27 cellular contexts compared by ENCODE assay signal in genomic region chr10:109328001-109328400, GRCh38.
"Had no signal": no experiment of that assay in that cellular context is flagged by ENCODE, and none has a peak within 500 bp of the region (broad histone marks: within the 10 kb centered on the region; RNA-seq: fewer than 3 reads in every experiment).

No MANE protein-coding gene starts in this region.

- H3K27me3 Mint-ChIP-seq: activated B cell treated with CpG ODN at 0.5 μM for 24 hours; activated CD8-positive, alpha-beta T cell treated with anti-CD3 and anti-CD28 coated beads for 36 hours; activated T-helper 17 cell treated with anti-CD3 and anti-CD28 coated beads, Interleukin-2, amount 50 U/mL, for 72 hours; naive thymus-derived CD4-positive, alpha-beta T cell; stimulated activated memory B cell treated with anti-CD40 and anti-IgM and Interleukin-4, amounts not matched to agents 10 μg/mL and 1 μg/mL and 100 μg/mL, for 72 hours; stimulated activated naive CD8-positive, alpha-beta T cell treated with anti-CD3 and anti-CD28 coated beads, Interleukin-15, amount 100 ng/mL, for 72 hours; T-helper 17 cell had no signal

- H3K36me3 Mint-ChIP-seq: immature natural killer cell; naive thymus-derived CD4-positive, alpha-beta T cell; neural progenitor cell; stimulated activated memory B cell treated with anti-CD40 and anti-IgM and Interleukin-4, amounts not matched to agents 10 μg/mL and 1 μg/mL and 100 μg/mL, for 72 hours had no signal

- H3K9me3 Mint-ChIP-seq: activated B cell treated with CpG ODN at 0.5 μM for 24 hours; activated CD8-positive, alpha-beta T cell treated with anti-CD3 and anti-CD28 coated beads for 36 hours; neural progenitor cell had no signal

- H3K4me1 Mint-ChIP-seq: activated B cell treated with CpG ODN at 0.5 μM for 24 hours; activated T-helper 17 cell treated with anti-CD3 and anti-CD28 coated beads, Interleukin-2, amount 50 U/mL, for 72 hours; immature natural killer cell; naive thymus-derived CD4-positive, alpha-beta T cell; neural progenitor cell; stimulated activated memory B cell treated with anti-CD40 and anti-IgM and Interleukin-4, amounts not matched to agents 10 μg/mL and 1 μg/mL and 100 μg/mL, for 72 hours; stimulated activated naive CD8-positive, alpha-beta T cell treated with anti-CD3 and anti-CD28 coated beads, Interleukin-15, amount 100 ng/mL, for 72 hours; T-helper 17 cell had no signal

- H3K4me3 ChIP-seq: breast epithelium, esophagus squamous epithelium, neural progenitor cell, right atrium auricular region, smooth muscle cell, thyroid gland had no signal

- H2AFZ ChIP-seq: neural progenitor cell had no signal

- ATAC-seq: activated CD8-positive, alpha-beta T cell treated with anti-CD3 and anti-CD28 coated beads for 36 hours; activated T-cell treated with anti-CD3 and anti-CD28 coated beads, Interleukin-2, amount 50 U/mL, for 4 hours; activated T-helper 17 cell treated with anti-CD3 and anti-CD28 coated beads, Interleukin-2, amount 50 U/mL, for 72 hours; left colon; naive thymus-derived CD4-positive, alpha-beta T cell; stimulated activated memory B cell treated with anti-CD40 and anti-IgM and Interleukin-4, amounts not matched to agents 10 μg/mL and 1 μg/mL and 100 μg/mL, for 72 hours; stimulated activated naive CD8-positive, alpha-beta T cell treated with anti-CD3 and anti-CD28 coated beads, Interleukin-15, amount 100 ng/mL, for 72 hours; T-helper 17 cell had no signal

- H3K9ac ChIP-seq: neural progenitor cell had no signal

- H3K36me3 ChIP-seq: breast epithelium, esophagus squamous epithelium, neural progenitor cell, right atrium auricular region, thyroid gland had no signal

- H3K27me3 ChIP-seq: breast epithelium, esophagus squamous epithelium, neural progenitor cell, right atrium auricular region, thyroid gland had no signal

- H3K4me2 ChIP-seq: neural progenitor cell, smooth muscle cell had no signal

- H3K4me1 ChIP-seq: breast epithelium, esophagus squamous epithelium, neural progenitor cell, right atrium auricular region, thyroid gland had no signal

- H3K4me3 Mint-ChIP-seq: activated B cell treated with CpG ODN at 0.5 μM for 24 hours; activated CD8-positive, alpha-beta T cell treated with anti-CD3 and anti-CD28 coated beads for 36 hours; activated T-cell treated with anti-CD3 and anti-CD28 coated beads, Interleukin-2, amount 50 U/mL, for 4 hours; activated T-helper 17 cell treated with anti-CD3 and anti-CD28 coated beads, Interleukin-2, amount 50 U/mL, for 72 hours; immature natural killer cell; naive thymus-derived CD4-positive, alpha-beta T cell; neural progenitor cell; stimulated activated memory B cell treated with anti-CD40 and anti-IgM and Interleukin-4, amounts not matched to agents 10 μg/mL and 1 μg/mL and 100 μg/mL, for 72 hours; stimulated activated naive CD8-positive, alpha-beta T cell treated with anti-CD3 and anti-CD28 coated beads, Interleukin-15, amount 100 ng/mL, for 72 hours; T-helper 17 cell had no signal

- H3K9me3 ChIP-seq: breast epithelium, esophagus squamous epithelium, right atrium auricular region, thyroid gland had no signal

- DNase-seq: activated B cell treated with CpG ODN at 0.5 μM for 24 hours; activated CD4-positive, alpha-beta T cell treated with anti-CD3 and anti-CD28 coated beads, Interleukin-2, amount 50 U/mL, for 1 hour; activated CD8-positive, alpha-beta T cell treated with anti-CD3 and anti-CD28 coated beads for 36 hours; activated gamma-delta T cell treated with Interleukin-2 at 50 U/mL for 16 hours; activated naive CD4-positive, alpha-beta T cell treated with anti-CD3 and anti-CD28 coated beads, Interleukin-2, amount 50 U/mL, for 16 hours; activated T-cell treated with anti-CD3 and anti-CD28 coated beads, Interleukin-2, amount 50 U/mL, for 4 hours; amniotic stem cell; central memory CD4-positive, alpha-beta T cell; esophagus squamous epithelium; hippocampal formation; immature natural killer cell; kidney; left colon; midbrain; naive thymus-derived CD4-positive, alpha-beta T cell; stimulated activated CD4-positive, alpha-beta T cell treated with anti-CD3 and anti-CD28 coated beads, Interleukin-1b, Interleukin-23, amount 100 ng/mL, for 48 hours; stimulated activated CD4-positive, alpha-beta T cell treated with anti-CD3 and anti-CD28 coated beads, Interleukin-4, amount 100 ng/mL, for 4 hours; stimulated activated CD8-positive, alpha-beta memory T cell treated with anti-CD3 and anti-CD28 coated beads, Interleukin-4, amount 100 ng/mL, for 48 hours; stimulated activated naive CD8-positive, alpha-beta T cell treated with anti-CD3 and anti-CD28 coated beads, Interleukin-15, amount 100 ng/mL, for 72 hours; T-helper 17 cell; thyroid gland had no signal

- H3K27ac ChIP-seq: breast epithelium, esophagus squamous epithelium, neural progenitor cell, right atrium auricular region, thyroid gland had no signal

- H3K27ac Mint-ChIP-seq: activated B cell treated with CpG ODN at 0.5 μM for 24 hours; activated CD8-positive, alpha-beta T cell treated with anti-CD3 and anti-CD28 coated beads for 36 hours; activated T-helper 17 cell treated with anti-CD3 and anti-CD28 coated beads, Interleukin-2, amount 50 U/mL, for 72 hours; immature natural killer cell; naive thymus-derived CD4-positive, alpha-beta T cell; neural progenitor cell; stimulated activated memory B cell treated with anti-CD40 and anti-IgM and Interleukin-4, amounts not matched to agents 10 μg/mL and 1 μg/mL and 100 μg/mL, for 72 hours; T-helper 17 cell had no signal
